23 cellular contexts compared by ENCODE assay signal in the genomic region with DNA sequence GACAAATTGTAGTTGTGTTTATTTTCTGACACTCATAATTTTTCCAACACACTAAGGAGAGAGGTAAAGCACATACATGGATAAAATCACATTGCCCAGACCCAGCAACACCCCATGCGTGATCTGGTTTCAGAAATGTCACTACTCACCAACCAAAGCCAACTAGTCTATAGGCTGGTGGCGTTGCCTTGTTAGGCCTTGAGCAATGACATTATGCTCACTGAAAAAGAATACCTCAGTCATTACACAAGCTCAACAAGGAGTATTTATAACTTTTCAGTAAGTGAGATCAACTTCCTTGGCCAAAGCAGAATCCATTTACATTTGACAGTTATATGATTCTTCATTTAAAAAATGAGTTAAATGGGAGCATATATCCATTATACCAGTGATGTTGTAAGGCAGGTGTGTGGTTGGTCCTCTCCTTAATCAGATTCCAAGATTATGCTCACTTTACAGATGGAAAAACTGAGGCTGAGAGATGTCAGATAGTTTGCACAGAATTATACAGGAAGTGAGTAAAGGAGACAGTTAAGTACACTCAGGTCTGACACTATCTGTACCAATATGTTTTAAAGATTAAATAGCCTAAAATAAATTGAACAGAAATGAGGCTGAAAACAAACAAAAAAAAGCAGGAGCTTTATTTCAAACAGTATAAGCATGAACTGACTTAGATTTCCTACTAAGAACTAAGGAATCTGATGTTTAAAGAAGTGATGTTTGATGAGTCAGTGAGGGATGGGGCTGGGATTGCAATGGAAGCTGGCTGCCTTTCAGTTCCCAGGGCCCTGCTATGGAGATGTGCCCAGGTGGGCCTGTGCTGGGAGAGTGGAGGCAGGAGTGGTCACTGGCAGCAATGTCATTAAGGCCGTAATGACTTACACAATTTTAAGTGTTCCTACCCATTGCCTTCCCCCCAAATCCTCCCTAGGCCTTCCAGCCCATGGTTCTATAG.
DNase-seq lines count a peak whose midpoint lies in the region; ATAC-seq and TF ChIP-seq lines count a peak whose summit lies in the region.
"Had no signal": no experiment of that assay in that cellular context is flagged by ENCODE, and none has a peak within 500 bp of the region (broad histone marks: within the 10 kb centered on the region; RNA-seq: fewer than 3 reads in every experiment).

No MANE protein-coding gene starts in this region.

- H3K9me2 ChIP-seq in GM23338 (ENCODE audit: insufficient read depth), result no peaks in the 10 kb centered on the region

- H3K36me3 ChIP-seq in GM23338 (ENCODE audit: insufficient read depth), result no peaks in the 10 kb centered on the region
- H3K36me3 ChIP-seq: neural progenitor cell had no signal

- no peak overlapping the region for H3K4me3 Mint-ChIP-seq in GM23338
- H3K4me3 Mint-ChIP-seq: activated naive CD8-positive, alpha-beta T cell treated with anti-CD3 and anti-CD28 coated beads, Interleukin-2, amount 50 U/mL, for 24 hours; CD4-positive, CD25-positive, alpha-beta regulatory T cell; mesothelial cell of epicardium; neural progenitor cell had no signal

- H3K27me3 ChIP-seq in GM23338 (ENCODE audit: insufficient read depth), result no peaks in the 10 kb centered on the region
- H3K27me3 ChIP-seq: neural progenitor cell, testis had no signal

- no peak overlapping the region for H3K4me2 ChIP-seq in GM23338
- H3K4me2 ChIP-seq: neural progenitor cell had no signal

- no peak overlapping the region for H3K27ac Mint-ChIP-seq in GM23338
- H3K27ac Mint-ChIP-seq: activated naive CD8-positive, alpha-beta T cell treated with anti-CD3 and anti-CD28 coated beads, Interleukin-2, amount 50 U/mL, for 24 hours; CD4-positive, CD25-positive, alpha-beta regulatory T cell; mesothelial cell of epicardium; neural progenitor cell had no signal

- CTCF ChIA-PET in RWPE1 (lab: Yijun Ruan, JAX), result interaction anchor here (0.6 kb wide), 1 partner anchor 10 kb away, joined by 4 read pairs; no protein-coding TSS in a partner anchor

- no peak for ATAC-seq in HG03520 (IDR thresholded peaks at IDR 0.05; ENCODE audit: unreplicated experiment)
- no peak for ATAC-seq in GM23338
- ATAC-seq: activated naive CD8-positive, alpha-beta T cell treated with anti-CD3 and anti-CD28 coated beads, Interleukin-2, amount 50 U/mL, for 24 hours; GM12878 had no signal

- DNase-seq in GM04503 (ENCODE audit: low read depth), result peak; percentile 13
- peak; percentile 70 for DNase-seq in RWPE1 (ENCODE audit: low spot score)
- DNase-seq in fibroblast of gingiva (ENCODE audit: low read depth), result peak; percentile 29
- DNase-seq in renal cortical epithelial cell (ENCODE audit: low read depth), result peak; percentile 11
- no peak for DNase-seq in NCI-H1048 (lab: John Stamatoyannopoulos, UW)
- no peak for DNase-seq in activated CD4-positive, alpha-beta T cell treated with anti-CD3 and anti-CD28 coated beads for 1 hour
- no peak for DNase-seq in GM23338 (ENCODE audit: low spot score)
- DNase-seq: activated naive CD8-positive, alpha-beta T cell treated with anti-CD3 and anti-CD28 coated beads, Interleukin-2, amount 50 U/mL, for 24 hours; activated T-cell treated with anti-CD3 and anti-CD28 coated beads, Interleukin-2, amount 50 U/mL, for 1 hour; CD4-positive, CD25-positive, alpha-beta regulatory T cell; DMS79 treated with DMSO at 0.1 percent for 48 hours; head of caudate nucleus; Kasumi-1; kidney; NCI-H146; NCI-H446 treated with DMSO at 0.1 percent for 48 hours; right cardiac atrium; stimulated activated CD4-positive, alpha-beta T cell treated with anti-CD3 and anti-CD28 coated beads, Interleukin-4, amount 100 ng/mL, for 24 hours; testis had no signal

- POLR2A ChIA-PET in RWPE1 (lab: Yijun Ruan, JAX; ENCODE audit: low non-redundant PET), result no interaction called here

- H2AFZ ChIP-seq in GM23338, result no peak overlapping the region
- H2AFZ ChIP-seq: neural progenitor cell had no signal

- H3K4me1 Mint-ChIP-seq in GM23338, result peaks cover 18% of the 10 kb centered on the region
- H3K4me1 Mint-ChIP-seq: activated naive CD8-positive, alpha-beta T cell treated with anti-CD3 and anti-CD28 coated beads, Interleukin-2, amount 50 U/mL, for 24 hours; CD4-positive, CD25-positive, alpha-beta regulatory T cell had no signal

- TF ChIP-seq CTCF in RWPE1 (conservative IDR thresholded peaks at IDR 0.05; ENCODE audit: low read depth) (no peak), GM23338 (conservative IDR thresholded peaks at IDR 0.05; ENCODE audit: low read depth in 2 of 2) (no peak)

- no peaks in the 10 kb centered on the region for H3F3A ChIP-seq in GM23338 (replicated peaks; ENCODE audit: low read depth)

- H3K27me3 Mint-ChIP-seq in GM23338 (ENCODE audit: insufficient read depth, low read depth, poor library complexity), result no peaks in the 10 kb centered on the region
- H3K27me3 Mint-ChIP-seq: activated naive CD8-positive, alpha-beta T cell treated with anti-CD3 and anti-CD28 coated beads, Interleukin-2, amount 50 U/mL, for 24 hours; CD4-positive, CD25-positive, alpha-beta regulatory T cell had no signal

- no peaks in the 10 kb centered on the region for H3K9me3 Mint-ChIP-seq in GM23338
- H3K9me3 Mint-ChIP-seq: activated naive CD8-positive, alpha-beta T cell treated with anti-CD3 and anti-CD28 coated beads, Interleukin-2, amount 50 U/mL, for 24 hours; neural progenitor cell had no signal

- no peak overlapping the region for H3K4me3 ChIP-seq in GM23338
- H3K4me3 ChIP-seq: GM12878, neural progenitor cell, testis had no signal

- H3K27ac ChIP-seq in RWPE1 (peak overlapping the region; percentile 61), GM23338 (ENCODE audit: low read depth) (no peak overlapping the region)
- H3K27ac ChIP-seq: neural progenitor cell, testis had no signal

- H3K4me1 ChIP-seq in GM23338 (ENCODE audit: insufficient read depth), result no peaks in the 10 kb centered on the region; the same call in 1 of the 2 replicates
- H3K4me1 ChIP-seq: testis had no signal

- no peaks in the 10 kb centered on the region for H3K36me3 Mint-ChIP-seq in GM23338 (ENCODE audit: low read depth)
- H3K36me3 Mint-ChIP-seq: CD4-positive, CD25-positive, alpha-beta regulatory T cell; mesothelial cell of epicardium; neural progenitor cell had no signal

- H3K79me2 ChIP-seq in GM23338 (replicated peaks; ENCODE audit: insufficient read depth), result no peaks in the 10 kb centered on the region

- H4K20me1 ChIP-seq in GM23338 (replicated peaks; ENCODE audit: insufficient read depth), result no peaks in the 10 kb centered on the region

TF ChIP-seq in GM23338, 12 proteins besides CTCF, POLR2A, EP300 and RAD21 (continues in another document):
- TF ChIP-seq, protein P1, sequence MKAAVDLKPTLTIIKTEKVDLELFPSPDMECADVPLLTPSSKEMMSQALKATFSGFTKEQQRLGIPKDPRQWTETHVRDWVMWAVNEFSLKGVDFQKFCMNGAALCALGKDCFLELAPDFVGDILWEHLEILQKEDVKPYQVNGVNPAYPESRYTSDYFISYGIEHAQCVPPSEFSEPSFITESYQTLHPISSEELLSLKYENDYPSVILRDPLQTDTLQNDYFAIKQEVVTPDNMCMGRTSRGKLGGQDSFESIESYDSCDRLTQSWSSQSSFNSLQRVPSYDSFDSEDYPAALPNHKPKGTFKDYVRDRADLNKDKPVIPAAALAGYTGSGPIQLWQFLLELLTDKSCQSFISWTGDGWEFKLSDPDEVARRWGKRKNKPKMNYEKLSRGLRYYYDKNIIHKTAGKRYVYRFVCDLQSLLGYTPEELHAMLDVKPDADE (IDR thresholded peaks at IDR 0.05), result no peak
- no peak for TF ChIP-seq CREB1 (CRISPR knock-in tag; IDR thresholded peaks at IDR 0.05; ENCODE audit: low read depth)
- TF ChIP-seq ZNF114 (CRISPR knock-in tag; IDR thresholded peaks at IDR 0.05), result no peak
- TF ChIP-seq, protein P2, sequence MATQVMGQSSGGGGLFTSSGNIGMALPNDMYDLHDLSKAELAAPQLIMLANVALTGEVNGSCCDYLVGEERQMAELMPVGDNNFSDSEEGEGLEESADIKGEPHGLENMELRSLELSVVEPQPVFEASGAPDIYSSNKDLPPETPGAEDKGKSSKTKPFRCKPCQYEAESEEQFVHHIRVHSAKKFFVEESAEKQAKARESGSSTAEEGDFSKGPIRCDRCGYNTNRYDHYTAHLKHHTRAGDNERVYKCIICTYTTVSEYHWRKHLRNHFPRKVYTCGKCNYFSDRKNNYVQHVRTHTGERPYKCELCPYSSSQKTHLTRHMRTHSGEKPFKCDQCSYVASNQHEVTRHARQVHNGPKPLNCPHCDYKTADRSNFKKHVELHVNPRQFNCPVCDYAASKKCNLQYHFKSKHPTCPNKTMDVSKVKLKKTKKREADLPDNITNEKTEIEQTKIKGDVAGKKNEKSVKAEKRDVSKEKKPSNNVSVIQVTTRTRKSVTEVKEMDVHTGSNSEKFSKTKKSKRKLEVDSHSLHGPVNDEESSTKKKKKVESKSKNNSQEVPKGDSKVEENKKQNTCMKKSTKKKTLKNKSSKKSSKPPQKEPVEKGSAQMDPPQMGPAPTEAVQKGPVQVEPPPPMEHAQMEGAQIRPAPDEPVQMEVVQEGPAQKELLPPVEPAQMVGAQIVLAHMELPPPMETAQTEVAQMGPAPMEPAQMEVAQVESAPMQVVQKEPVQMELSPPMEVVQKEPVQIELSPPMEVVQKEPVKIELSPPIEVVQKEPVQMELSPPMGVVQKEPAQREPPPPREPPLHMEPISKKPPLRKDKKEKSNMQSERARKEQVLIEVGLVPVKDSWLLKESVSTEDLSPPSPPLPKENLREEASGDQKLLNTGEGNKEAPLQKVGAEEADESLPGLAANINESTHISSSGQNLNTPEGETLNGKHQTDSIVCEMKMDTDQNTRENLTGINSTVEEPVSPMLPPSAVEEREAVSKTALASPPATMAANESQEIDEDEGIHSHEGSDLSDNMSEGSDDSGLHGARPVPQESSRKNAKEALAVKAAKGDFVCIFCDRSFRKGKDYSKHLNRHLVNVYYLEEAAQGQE (IDR thresholded peaks at IDR 0.05; ENCODE audit: unreplicated experiment), result no peak
- no peak for TF ChIP-seq EZH2phosphoT487 (IDR thresholded peaks at IDR 0.05; ENCODE audit: unreplicated experiment)
- TF ChIP-seq EZH2 (IDR thresholded peaks at IDR 0.05; ENCODE audit: low read depth, unreplicated experiment), result no peak

Comparison
In these comparisons a context has a peak if more than half of its experiments do, and no peak if none do; other contexts are left out.
1. DNase-seq: peak in GM04503 (single experiment), RWPE1 (single experiment), fibroblast of gingiva (single experiment) and renal cortical epithelial cell (single experiment); none in NCI-H1048 (single experiment), activated CD4-positive, alpha-beta T cell treated with anti-CD3 and anti-CD28 coated beads for 1 hour (single experiment) and GM23338 (single experiment).